Comparison of ENCODE assay signal across 1 cellular context in genomic region chrX:108257556-108257955, GRCh38.
TF ChIP-seq lines count a peak whose summit lies in the region.

No MANE protein-coding gene starts in this region.

TF ChIP-seq in A549, 52 proteins besides CTCF, POLR2A, EP300 and RAD21:
- no peak for TF ChIP-seq REST (IDR thresholded peaks at IDR 0.05)
TF ChIP-seq in A549: peak in this region for 0.
